In the genomic region with DNA sequence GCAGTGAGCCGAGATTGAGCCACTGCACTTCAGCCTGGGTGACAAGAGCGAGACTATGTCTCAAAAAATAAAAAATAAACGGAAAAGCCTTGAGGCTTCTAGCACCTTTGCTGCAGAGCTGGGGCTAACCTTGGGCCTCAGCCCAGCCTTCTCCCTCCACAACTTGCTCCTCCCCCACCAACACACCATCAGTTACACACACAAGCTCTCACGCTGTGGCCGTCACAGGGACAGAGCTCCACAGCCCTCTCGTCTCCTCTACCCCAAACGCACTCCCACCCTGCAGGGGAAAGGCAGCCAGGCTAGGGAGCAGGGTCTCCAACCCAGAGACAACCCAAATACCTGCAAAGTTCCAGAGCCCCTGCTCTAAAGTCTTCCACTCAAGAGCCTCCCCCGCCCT, we compare ENCODE assay signal across 28 cellular contexts. TPM values are rescaled to one million over a fixed set of nuclear protein-coding genes. Genes with fewer than 3 reads are reported as not detected.
DNase-seq lines count a peak whose midpoint lies in the region; TF ChIP-seq lines count a peak whose summit lies in the region.
"Had no signal": no experiment of that assay in that cellular context is flagged by ENCODE, and none has a peak within 500 bp of the region (broad histone marks: within the 10 kb centered on the region; RNA-seq: fewer than 3 reads in every experiment).

No MANE protein-coding gene starts in this region.

- H3K27me3 Mint-ChIP-seq in brain (no peaks in the 10 kb centered on the region), nephron progenitor cell (ENCODE audit: low read depth, poor library complexity) (peaks cover 7% of the 10 kb centered on the region)

- DNase-seq in NCI-H82 (lab: John Stamatoyannopoulos, UW) (peak; percentile 41), NCI-H82 treated with DMSO at 0.1 percent for 48 hours (lab: John Stamatoyannopoulos, UW; ENCODE audit: unreplicated experiment) (no peak), nephron progenitor cell (no peak), NCI-H1417 (lab: John Stamatoyannopoulos, UW) (no peak), COLO829 (ENCODE audit: low spot score) (no peak), activated gamma-delta T cell (lab: John Stamatoyannopoulos, UW) (no peak), GDM1 (lab: John Stamatoyannopoulos, UW) (no peak)
- DNase-seq: activated CD4-positive, CD25-positive, alpha-beta regulatory T cell treated with anti-CD3 and anti-CD28 coated beads, Interleukin-2, amount 50 U/mL, for 72 hours; activated effector memory CD4-positive, alpha-beta T cell treated with anti-CD3 and anti-CD28 coated beads, Interleukin-2, amount 50 U/mL, for 16 hours; activated naive CD8-positive, alpha-beta T cell treated with anti-CD3 and anti-CD28 coated beads, Interleukin-2, amount 10 ng/mL, durations not matched to agents 7 days and 5 days; activated T-cell treated with anti-CD3 and anti-CD28 coated beads, Interleukin-2, amount 50 U/mL, for 1 hour; CD4-positive, alpha-beta memory T cell; DMS 273 treated with DMSO at 0.1 percent for 48 hours; EL; gastrocnemius medialis; KBM-7; left lung; MG63; NCI-H1105 treated with DMSO at 0.1 percent for 48 hours; NCI-H2029; NCI-H2227 treated with DMSO at 0.1 percent for 48 hours; NCI-H526 treated with DMSO at 0.1 percent for 48 hours; right cardiac atrium; RPMI8226; spleen; T-helper 1 cell had no signal

- no peak overlapping the region for H3K4me3 Mint-ChIP-seq in brain
- H3K4me3 Mint-ChIP-seq in nephron progenitor cell = peak overlapping the region; percentile 43
- H3K4me3 Mint-ChIP-seq: activated naive CD8-positive, alpha-beta T cell treated with anti-CD3 and anti-CD28 coated beads, Interleukin-2, amount 10 ng/mL, durations not matched to agents 7 days and 5 days; CD4-positive, alpha-beta memory T cell had no signal

- H3K36me3 Mint-ChIP-seq in brain (peaks cover 16% of the 10 kb centered on the region), nephron progenitor cell (ENCODE audit: low read depth) (no peaks in the 10 kb centered on the region)
- H3K36me3 Mint-ChIP-seq: activated naive CD8-positive, alpha-beta T cell treated with anti-CD3 and anti-CD28 coated beads, Interleukin-2, amount 10 ng/mL, durations not matched to agents 7 days and 5 days; CD4-positive, alpha-beta memory T cell; naive thymus-derived CD8-positive, alpha-beta T cell had no signal

- peaks cover 0 to 3% (median 0%) of the 10 kb centered on the region in 5 experiments for H3K9me3 Mint-ChIP-seq in brain
- no peaks in the 10 kb centered on the region for H3K9me3 Mint-ChIP-seq in nephron progenitor cell
- H3K9me3 Mint-ChIP-seq: activated naive CD8-positive, alpha-beta T cell treated with anti-CD3 and anti-CD28 coated beads, Interleukin-2, amount 10 ng/mL, durations not matched to agents 7 days and 5 days; CD4-positive, alpha-beta memory T cell; naive thymus-derived CD8-positive, alpha-beta T cell had no signal

- H3K4me1 Mint-ChIP-seq in brain (peaks cover 85% of the 10 kb centered on the region), nephron progenitor cell (peaks cover 94% of the 10 kb centered on the region)

- no peak for TF ChIP-seq CTCF in brain (conservative IDR thresholded peaks at IDR 0.05)
- TF ChIP-seq CTCF in nephron progenitor cell (IDR thresholded peaks at IDR 0.05) = no peak

- peak overlapping the region in 4 of 5 experiments; percentile 20 to 92 (median 64) for H3K27ac Mint-ChIP-seq in brain
- no peak overlapping the region for H3K27ac Mint-ChIP-seq in nephron progenitor cell
- H3K27ac Mint-ChIP-seq: activated naive CD8-positive, alpha-beta T cell treated with anti-CD3 and anti-CD28 coated beads, Interleukin-2, amount 10 ng/mL, durations not matched to agents 7 days and 5 days; CD4-positive, alpha-beta memory T cell; naive thymus-derived CD8-positive, alpha-beta T cell had no signal

RNA-seq across cellular contexts. Expression of a gene that starts 22.0 kb away (rescaled TPM):
- 58.5 TPM for polyA plus RNA-seq in brain (ENCODE audit: insufficient read depth, low read depth, low replicate concordance)
